In genomic region chr7:137992738-137993394, GRCh38 we compare ENCODE assay signal across 7 cellular contexts. TPM values are rescaled to one million over a fixed set of nuclear protein-coding genes. Genes with fewer than 3 reads are reported as not detected.
DNase-seq lines count a peak whose midpoint lies in the region; ATAC-seq, FAIRE-seq and TF ChIP-seq lines count a peak whose summit lies in the region.

No MANE protein-coding gene starts in this region.

- no peaks in the 10 kb centered on the region for H3K9me3 Mint-ChIP-seq in endodermal cell
- H3K9me3 Mint-ChIP-seq in naive thymus-derived CD4-positive, alpha-beta T cell = peaks cover 0 to 2% (median 0%) of the 10 kb centered on the region in 11 donors
- H3K9me3 Mint-ChIP-seq in naive thymus-derived CD8-positive, alpha-beta T cell = no peaks in the 10 kb centered on the region

- CTCF ChIA-PET in naive thymus-derived CD4-positive, alpha-beta T cell (lab: Charles Lee) = interaction anchor here (0.6 to 1.0 kb wide), 2 partner anchors 16 to 24 kb away, joined by 3 read pairs; no protein-coding TSS in a partner anchor

- H3K27me3 ChIP-seq in endodermal cell (ENCODE audit: control insufficient read depth, insufficient read depth, low read length, poor library complexity, severe bottlenecking) (no peaks in the 10 kb centered on the region), pancreas (no peaks in the 10 kb centered on the region)
- H3K27me3 ChIP-seq in naive thymus-derived CD4-positive, alpha-beta T cell (ENCODE audit: control insufficient read depth in 2 of 2, insufficient read depth in 2 of 2, low read length in 2 of 2) = no peaks in the 10 kb centered on the region

- no peaks in the 10 kb centered on the region for H3K27me3 Mint-ChIP-seq in endodermal cell (ENCODE audit: insufficient read depth)
- H3K27me3 Mint-ChIP-seq in naive thymus-derived CD4-positive, alpha-beta T cell = no peaks in the 10 kb centered on the region
- H3K27me3 Mint-ChIP-seq in naive thymus-derived CD8-positive, alpha-beta T cell = no peaks in the 10 kb centered on the region

- peaks cover 13% of the 10 kb centered on the region for H3K4me1 Mint-ChIP-seq in endodermal cell
- peaks cover 22 to 39% (median 28%) of the 10 kb centered on the region in 7 donors for H3K4me1 Mint-ChIP-seq in naive thymus-derived CD4-positive, alpha-beta T cell
- peaks cover 22 to 44% (median 31%) of the 10 kb centered on the region in 4 donors for H3K4me1 Mint-ChIP-seq in naive thymus-derived CD8-positive, alpha-beta T cell

- H3K27ac ChIP-seq in endodermal cell (ENCODE audit: low read depth, low read length) = no peak overlapping the region
- H3K27ac ChIP-seq in pancreas = peak overlapping the region; percentile 9 to 55 (median 34)
- no peak overlapping the region for H3K27ac ChIP-seq in naive thymus-derived CD4-positive, alpha-beta T cell (ENCODE audit: low read depth, low read length)

- 87 to 90% methylated on average over 3 to 4 of the region's 4 CpGs for WGBS in endodermal cell (ENCODE audit: insufficient coverage in 1 of 2, insufficient read length in 1 of 2), 2 experiments
- WGBS in pancreas, 2 donors = 52 to 63% methylated on average over 4 of the region's 4 CpGs

- H3K4me1 ChIP-seq in endodermal cell (ENCODE audit: control insufficient read depth, insufficient read depth, low read length) = no peaks in the 10 kb centered on the region
- peaks cover 33 to 64% (median 35%) of the 10 kb centered on the region in 3 donors for H3K4me1 ChIP-seq in pancreas
- peaks cover 0 to 5% of the 10 kb centered on the region in 2 donors for H3K4me1 ChIP-seq in naive thymus-derived CD4-positive, alpha-beta T cell (ENCODE audit: control insufficient read depth in 2 of 2, insufficient read depth in 2 of 2, low read length in 2 of 2)

- POLR2A ChIA-PET in naive thymus-derived CD4-positive, alpha-beta T cell (lab: Charles Lee) = interaction anchor here (2.2 kb wide), 1 partner anchor 9 kb away, joined by 7 read pairs; the partner anchor contains the start of gene CREB3L2
- POLR2A ChIA-PET in naive thymus-derived CD8-positive, alpha-beta T cell (lab: Charles Lee) = no interaction called here

- H3K36me3 Mint-ChIP-seq in endodermal cell (ENCODE audit: low read depth) = peaks cover 29% of the 10 kb centered on the region
- peaks cover 0 to 26% (median 14%) of the 10 kb centered on the region in 5 donors for H3K36me3 Mint-ChIP-seq in naive thymus-derived CD4-positive, alpha-beta T cell
- H3K36me3 Mint-ChIP-seq in naive thymus-derived CD8-positive, alpha-beta T cell = peaks cover 0 to 7% (median 0%) of the 10 kb centered on the region in 3 donors

- ATAC-seq in GM18502 (IDR thresholded peaks at IDR 0.05; ENCODE audit: poor library complexity, unreplicated experiment) = peak; percentile 55
- peak; percentile 31 to 55 (median 42) for ATAC-seq in pancreas
- no peak for ATAC-seq in naive thymus-derived CD4-positive, alpha-beta T cell
- ATAC-seq in naive thymus-derived CD8-positive, alpha-beta T cell = no peak

- no peak overlapping the region for H3K9ac ChIP-seq in endodermal cell (ENCODE audit: extremely low read depth, low read length, poor library complexity, severe bottlenecking)

- no peaks in the 10 kb centered on the region for H3K9me3 ChIP-seq in endodermal cell (ENCODE audit: control insufficient read depth, low read length)
- H3K9me3 ChIP-seq in pancreas = no peaks in the 10 kb centered on the region
- H3K9me3 ChIP-seq in naive thymus-derived CD4-positive, alpha-beta T cell (ENCODE audit: control insufficient read depth in 2 of 3, low read length in 3 of 3) = no peaks in the 10 kb centered on the region

- TF ChIP-seq CTCF in HFF-Myc (IDR thresholded peaks at IDR 0.05; ENCODE audit: low read depth, low read length, missing control alignments) (no peak), endodermal cell (conservative IDR thresholded peaks at IDR 0.05) (no peak), pancreas (IDR thresholded peaks at IDR 0.05) (no peak)

- intact Hi-C loops in pancreas (cut with DNase I) = no loop called here
- intact Hi-C loops in naive thymus-derived CD4-positive, alpha-beta T cell (cut with micrococcal nuclease) = loop anchor here in 1 of 2 donors (1.0 kb wide), 1 partner anchor 9 kb away; the partner anchor contains the start of gene CREB3L2

- H3K4me3 ChIP-seq in HFF-Myc (replicated peaks; ENCODE audit: low read depth, low read length) = peak overlapping the region; percentile 10
- no peak overlapping the region for H3K4me3 ChIP-seq in endodermal cell (ENCODE audit: low read length)
- H3K4me3 ChIP-seq in pancreas = no peak overlapping the region
- H3K4me3 ChIP-seq in naive thymus-derived CD4-positive, alpha-beta T cell (ENCODE audit: low read length) = no peak overlapping the region

- DNase-seq in HFF-Myc (ENCODE audit: extremely low read depth, low read depth) = peak; percentile 98
- peak; percentile 68 for DNase-seq in NOMO-1 treated with DMSO at 0.1 percent for 48 hours (lab: John Stamatoyannopoulos, UW; ENCODE audit: unreplicated experiment)
- DNase-seq in endodermal cell = no peak
- DNase-seq in pancreas = peak in 2 of 6 donors; percentile 28 to 35
- no peak for DNase-seq in naive thymus-derived CD4-positive, alpha-beta T cell
- DNase-seq in naive thymus-derived CD8-positive, alpha-beta T cell = no peak

- no peak overlapping the region for H3K4me3 Mint-ChIP-seq in endodermal cell
- peak overlapping the region in 3 of 10 donors; percentile 3 to 43 (median 21) for H3K4me3 Mint-ChIP-seq in naive thymus-derived CD4-positive, alpha-beta T cell
- H3K4me3 Mint-ChIP-seq in naive thymus-derived CD8-positive, alpha-beta T cell = no peak overlapping the region

- peak overlapping the region; percentile 5 for H3K27ac Mint-ChIP-seq in endodermal cell
- H3K27ac Mint-ChIP-seq in naive thymus-derived CD4-positive, alpha-beta T cell = peak overlapping the region in 3 of 9 donors; percentile 32 to 83 (median 83)
- peak overlapping the region in 4 of 10 donors; percentile 6 to 35 (median 22) for H3K27ac Mint-ChIP-seq in naive thymus-derived CD8-positive, alpha-beta T cell

- H3K36me3 ChIP-seq in endodermal cell (ENCODE audit: control insufficient read depth, insufficient read depth, low read length) (peaks cover 16% of the 10 kb centered on the region), pancreas (no peaks in the 10 kb centered on the region)
- H3K36me3 ChIP-seq in naive thymus-derived CD4-positive, alpha-beta T cell (ENCODE audit: control insufficient read depth in 2 of 3, insufficient read depth in 3 of 3, low read length in 3 of 3) = no peaks in the 10 kb centered on the region

- FAIRE-seq in pancreas (lab: Jason Lieb, UNC) = no peak

RNA-seq across cellular contexts. Expression of gene CREB3L2, which starts 9.0 kb away (rescaled TPM):
- total RNA-seq in endodermal cell = 10 to 100 TPM; 48.2 to 80.2 TPM
- polyA plus RNA-seq in endodermal cell (2013, experiment 1 of 2) = 28.1 TPM
- 28.2 TPM for polyA plus RNA-seq in endodermal cell (2013, experiment 2 of 2)
- total RNA-seq in pancreas = 10 to 100 TPM; 21.3 to 38.4 (median 32.3) TPM
- polyA plus RNA-seq in pancreas = 10 to 100 TPM in 1 of 2 donors, 1 to 10 TPM in 1; 6.6 to 10.4 TPM
- total RNA-seq in naive thymus-derived CD4-positive, alpha-beta T cell = 10 to 100 TPM; 15.4 to 46.2 (median 19.6) TPM
- polyA plus RNA-seq in naive thymus-derived CD4-positive, alpha-beta T cell = 1 to 10 TPM; 5.3 to 6.0 TPM
- total RNA-seq in naive thymus-derived CD8-positive, alpha-beta T cell = 10 to 100 TPM in 1 of 2 experiments, 1 to 10 TPM in 1; 9.1 to 12.8 TPM
- 1 to 10 TPM; 5.2 to 9.0 (median 5.5) TPM for polyA plus RNA-seq in naive thymus-derived CD8-positive, alpha-beta T cell

Comparison
In these comparisons a context has a peak if more than half of its experiments do, and no peak if none do; other contexts are left out.
1. ATAC-seq: peak in GM18502 (single experiment) and pancreas (4 of 4); none in naive thymus-derived CD4-positive, alpha-beta T cell (single experiment) and naive thymus-derived CD8-positive, alpha-beta T cell (0 of 2).
2. DNase-seq: peak in HFF-Myc (single experiment) and NOMO-1 treated with DMSO at 0.1 percent for 48 hours (single experiment); none in endodermal cell (single experiment), naive thymus-derived CD4-positive, alpha-beta T cell (0 of 9) and naive thymus-derived CD8-positive, alpha-beta T cell (0 of 10).
3. H3K27ac ChIP-seq: peak in pancreas (4 of 4); none in endodermal cell (single experiment) and naive thymus-derived CD4-positive, alpha-beta T cell (single experiment).